8 cellular contexts compared by ENCODE assay signal in genomic region chr1:61453111-61453961, GRCh38.
DNase-seq lines count a peak whose midpoint lies in the region; ATAC-seq, FAIRE-seq and TF ChIP-seq lines count a peak whose summit lies in the region.

No MANE protein-coding gene starts in this region.

- H3K27ac Mint-ChIP-seq in activated CD4-positive, alpha-beta memory T cell treated with anti-CD3 and anti-CD28 coated beads for 36 hours, result peak overlapping the region; percentile 57
- peak overlapping the region; percentile 6 for H3K27ac Mint-ChIP-seq in memory B cell

- CTCF ChIA-PET in activated CD4-positive, alpha-beta memory T cell treated with anti-CD3 and anti-CD28 coated beads for 36 hours (lab: Charles Lee), result interaction anchor here (0.6 to 3.4 kb wide), 18 partner anchors 28 to 1169 kb away, joined by 3 to 34 read pairs (median 4); no protein-coding TSS in a partner anchor

- no peaks in the 10 kb centered on the region for H3K27me3 Mint-ChIP-seq in activated CD4-positive, alpha-beta memory T cell treated with anti-CD3 and anti-CD28 coated beads for 36 hours
- peaks cover 1% of the 10 kb centered on the region for H3K27me3 Mint-ChIP-seq in memory B cell

- TF ChIP-seq CTCF in AG10803 (conservative IDR thresholded peaks at IDR 0.05; ENCODE audit: low read length), result peak; percentile 93

- POLR2A ChIA-PET in activated CD4-positive, alpha-beta memory T cell treated with anti-CD3 and anti-CD28 coated beads for 36 hours (lab: Charles Lee), result interaction anchor here (0.7 kb wide), 1 partner anchor 268 kb away, joined by 3 read pairs; no protein-coding TSS in a partner anchor

- peaks cover 13% of the 10 kb centered on the region for H3K4me1 Mint-ChIP-seq in activated CD4-positive, alpha-beta memory T cell treated with anti-CD3 and anti-CD28 coated beads for 36 hours (ENCODE audit: low read depth)
- H3K4me1 Mint-ChIP-seq in memory B cell, result peaks cover 4% of the 10 kb centered on the region

- intact Hi-C loops in activated CD4-positive, alpha-beta memory T cell treated with anti-CD3 and anti-CD28 coated beads for 36 hours (cut with micrococcal nuclease), result loop anchor here (1.0 to 10.0 kb wide), 8 partner anchors 119 to 1476 kb away; no protein-coding TSS in a partner anchor

- DNase-seq in AG10803 (ENCODE audit: low read depth) (peak; percentile 93), GM19239 (ENCODE audit: insufficient read length, low spot score) (peak; percentile 49), NCI-H82 treated with DMSO at 0.1 percent for 48 hours (lab: John Stamatoyannopoulos, UW; ENCODE audit: unreplicated experiment) (peak; percentile 81), memory B cell (ENCODE audit: low spot score in 2 of 2) (peak; percentile 43 to 57)
- DNase-seq in activated CD4-positive, alpha-beta memory T cell treated with anti-CD3 and anti-CD28 coated beads for 36 hours, result peak; percentile 84
- peak; percentile 30 for DNase-seq in effector CD8-positive, alpha-beta T cell (lab: John Stamatoyannopoulos, UW)
- peak; percentile 27 for DNase-seq in stimulated activated CD8-positive, alpha-beta memory T cell treated with anti-CD3 and anti-CD28 coated beads, Interleukin-12 subunit alpha, Interleukin-12 subunit beta, amount 100 ng/mL, for 24 hours (ENCODE audit: extremely low read depth)

- FAIRE-seq in GM19239 (lab: Jason Lieb, UNC), result no peak

- ATAC-seq in HG03565 (IDR thresholded peaks at IDR 0.05; ENCODE audit: unreplicated experiment), result peak; percentile 75
- peak; percentile 82 for ATAC-seq in memory B cell (ENCODE audit: low read depth)

- no peak overlapping the region for H3K4me3 ChIP-seq in AG10803 (ENCODE audit: low read length)

- H3K36me3 Mint-ChIP-seq in activated CD4-positive, alpha-beta memory T cell treated with anti-CD3 and anti-CD28 coated beads for 36 hours, result no peaks in the 10 kb centered on the region
- H3K36me3 Mint-ChIP-seq in memory B cell, result no peaks in the 10 kb centered on the region

- no peaks in the 10 kb centered on the region for H3K9me3 Mint-ChIP-seq in activated CD4-positive, alpha-beta memory T cell treated with anti-CD3 and anti-CD28 coated beads for 36 hours
- no peaks in the 10 kb centered on the region for H3K9me3 Mint-ChIP-seq in memory B cell

- H3K4me3 Mint-ChIP-seq in activated CD4-positive, alpha-beta memory T cell treated with anti-CD3 and anti-CD28 coated beads for 36 hours, result peak overlapping the region; percentile 16
- H3K4me3 Mint-ChIP-seq in memory B cell, result peak overlapping the region; percentile 22

Comparison
In these comparisons a context has a peak if more than half of its experiments do, and no peak if none do; other contexts are left out.
1. DNase-seq: peak in every context shown above with its lines; median percentile 93 in AG10803; 84 in activated CD4-positive, alpha-beta memory T cell treated with anti-CD3 and anti-CD28 coated beads for 36 hours; 81 in NCI-H82 treated with DMSO at 0.1 percent for 48 hours; 50 in memory B cell; 49 in GM19239; 30 in effector CD8-positive, alpha-beta T cell; 27 in stimulated activated CD8-positive, alpha-beta memory T cell treated with anti-CD3 and anti-CD28 coated beads, Interleukin-12 subunit alpha, Interleukin-12 subunit beta, amount 100 ng/mL, for 24 hours.